Comparison of ENCODE assay signal across 20 cellular contexts in genomic region chr11:71207563-71207962, GRCh38. TPM values are rescaled to one million over a fixed set of nuclear protein-coding genes. Genes with fewer than 3 reads are reported as not detected.
A peak's percentile ranks its signal among the peaks of the same experiment; 100 is the strongest.
DNase-seq lines count a peak whose midpoint lies in the region; ATAC-seq and TF ChIP-seq lines count a peak whose summit lies in the region.
"Had no signal": no experiment of that assay in that cellular context is flagged by ENCODE, and none has a peak within 500 bp of the region (broad histone marks: within the 10 kb centered on the region; RNA-seq: fewer than 3 reads in every experiment).

No MANE protein-coding gene starts in this region.

- intact Hi-C loops in Right ventricle myocardium inferior (cut with DNase I) = no loop called here
- intact Hi-C loops in left ventricle myocardium inferior (cut with micrococcal nuclease) = no loop called here
- intact Hi-C loops in posterior vena cava (cut with DNase I) = no loop called here
- intact Hi-C loops in upper lobe of right lung (cut with DNase I) = no loop called here

- H3K4me3 ChIP-seq in left ventricle myocardium inferior (no peak overlapping the region), upper lobe of right lung (no peak overlapping the region)
- H3K4me3 ChIP-seq: BLaER1, GM12878, PC-9, SK-N-MC had no signal

- DNase-seq in Right ventricle myocardium inferior (ENCODE audit: missing footprints) (peak; percentile 17), left ventricle myocardium inferior (no peak), left kidney (ENCODE audit: low read depth, low spot score) (peak; percentile 35), posterior vena cava (ENCODE audit: low spot score) (peak; percentile 22), T1000 (lab: John Stamatoyannopoulos, UW) (no peak), upper lobe of right lung (no peak)
- no peak for DNase-seq in T-helper 2 cell treated with Interferon-gamma antibody and Interleukin-4, amounts not matched to agents 5 μg/mL and 100 μg/mL, for 36 hours (ENCODE audit: low spot score)
- DNase-seq: 8988T, HCEC 1CT, KBM-7, NCI-H1092 treated with DMSO at 0.1 percent for 48 hours, NCI-H1694, NCI-H446, NCI-H774, PC-9 had no signal

- H3K27ac ChIP-seq in left ventricle myocardium inferior (replicated peaks) (no peak overlapping the region), upper lobe of right lung (no peak overlapping the region)
- H3K27ac ChIP-seq: BLaER1, PC-9, SK-N-MC had no signal

- H3K9me3 ChIP-seq in left ventricle myocardium inferior (replicated peaks) (no peaks in the 10 kb centered on the region), upper lobe of right lung (no peaks in the 10 kb centered on the region)

- H3K27me3 ChIP-seq in left ventricle myocardium inferior (ENCODE audit: low read depth) (peaks cover 77% of the 10 kb centered on the region), upper lobe of right lung (no peaks in the 10 kb centered on the region)
- H3K27me3 ChIP-seq: BLaER1 had no signal

- H3K36me3 ChIP-seq in left ventricle myocardium inferior (no peaks in the 10 kb centered on the region), upper lobe of right lung (no peaks in the 10 kb centered on the region)
- H3K36me3 ChIP-seq: BLaER1 had no signal

- H3K27ac Mint-ChIP-seq in T-helper 2 cell treated with Interferon-gamma antibody and Interleukin-4, amounts not matched to agents 5 μg/mL and 100 μg/mL, for 36 hours = no peak overlapping the region

- H3K36me3 Mint-ChIP-seq in T-helper 2 cell treated with Interferon-gamma antibody and Interleukin-4, amounts not matched to agents 5 μg/mL and 100 μg/mL, for 36 hours (ENCODE audit: low read depth) = no peaks in the 10 kb centered on the region

- no peak for ATAC-seq in Right ventricle myocardium inferior
- no peak for ATAC-seq in HG03025 (IDR thresholded peaks at IDR 0.05; ENCODE audit: low FRiP score, unreplicated experiment)
- ATAC-seq in upper lobe of right lung = no peak
- ATAC-seq: GM12878 had no signal

- no peak overlapping the region for H3K4me3 Mint-ChIP-seq in T-helper 2 cell treated with Interferon-gamma antibody and Interleukin-4, amounts not matched to agents 5 μg/mL and 100 μg/mL, for 36 hours

- no peaks in the 10 kb centered on the region for H3K9me3 Mint-ChIP-seq in T-helper 2 cell treated with Interferon-gamma antibody and Interleukin-4, amounts not matched to agents 5 μg/mL and 100 μg/mL, for 36 hours

- H3K27me3 Mint-ChIP-seq in T-helper 2 cell treated with Interferon-gamma antibody and Interleukin-4, amounts not matched to agents 5 μg/mL and 100 μg/mL, for 36 hours (ENCODE audit: low read depth) = no peaks in the 10 kb centered on the region

- H3K4me1 ChIP-seq in left ventricle myocardium inferior (no peaks in the 10 kb centered on the region), upper lobe of right lung (peaks cover 16% of the 10 kb centered on the region)
- H3K4me1 ChIP-seq: BLaER1 had no signal

- no peaks in the 10 kb centered on the region for H3K4me1 Mint-ChIP-seq in T-helper 2 cell treated with Interferon-gamma antibody and Interleukin-4, amounts not matched to agents 5 μg/mL and 100 μg/mL, for 36 hours (ENCODE audit: low read depth)

- no peak for TF ChIP-seq CTCF in left ventricle myocardium inferior (IDR thresholded peaks at IDR 0.05; ENCODE audit: borderline replicate concordance)
- TF ChIP-seq CTCF in upper lobe of right lung (IDR thresholded peaks at IDR 0.05) = no peak

RNA-seq across cellular contexts. Expression of gene SHANK2, which starts 44.8 kb away (rescaled TPM):
- total RNA-seq in Right ventricle myocardium inferior (0.03 TPM), left ventricle myocardium inferior (0.27 TPM), posterior vena cava (under 1 TPM; 0.51 to 0.67 TPM), upper lobe of right lung (62.5 TPM)
- total RNA-seq: G401 had no signal

Comparison
In these comparisons a context has a peak if more than half of its experiments do, and no peak if none do; other contexts are left out.
1. DNase-seq: peak in Right ventricle myocardium inferior (single experiment), left kidney (single experiment) and posterior vena cava (single experiment); none in left ventricle myocardium inferior (single experiment), T1000 (single experiment), upper lobe of right lung (single experiment) and T-helper 2 cell treated with Interferon-gamma antibody and Interleukin-4, amounts not matched to agents 5 μg/mL and 100 μg/mL, for 36 hours (single experiment).
2. RNA of gene SHANK2, which starts 44.8 kb away (total RNA-seq): 62.5 TPM in upper lobe of right lung (single experiment); 0.51 to 0.67 TPM in posterior vena cava, 0.27 TPM in left ventricle myocardium inferior (single experiment) and 0.03 TPM in Right ventricle myocardium inferior (single experiment); every median in the first group is over 10 times any median in the second.